ENCODE assay signal across 8 cellular contexts in genomic region chr2:157192445-157193423, GRCh38.
DNase-seq lines count a peak whose midpoint lies in the region; ATAC-seq and TF ChIP-seq lines count a peak whose summit lies in the region.

No MANE protein-coding gene starts in this region.

- H3F3A ChIP-seq in Loucy (ENCODE audit: low read depth) = no peaks in the 10 kb centered on the region

- ATAC-seq in GM18502 (IDR thresholded peaks at IDR 0.05; ENCODE audit: poor library complexity, unreplicated experiment) = peak; percentile 84
- peak; percentile 75 for ATAC-seq in GM21360 (IDR thresholded peaks at IDR 0.05; ENCODE audit: unreplicated experiment)
- ATAC-seq in HG02981 (IDR thresholded peaks at IDR 0.05; ENCODE audit: unreplicated experiment) = peak; percentile 82

- H3K36me3 ChIP-seq in Loucy (ENCODE audit: insufficient read depth, low read length) (no peaks in the 10 kb centered on the region), tibial artery (no peaks in the 10 kb centered on the region)

- H3K4me1 ChIP-seq in Loucy (ENCODE audit: insufficient read depth, low read length, poor library complexity, severe bottlenecking) (peaks cover 7% of the 10 kb centered on the region), tibial artery (no peaks in the 10 kb centered on the region)

- H3K27me3 ChIP-seq in Loucy (ENCODE audit: insufficient read depth, low read length, poor library complexity, severe bottlenecking) = no peaks in the 10 kb centered on the region
- no peaks in the 10 kb centered on the region for H3K27me3 ChIP-seq in tibial artery

- H2AFZ ChIP-seq in Loucy (ENCODE audit: low read length) = peak overlapping the region; percentile 54; the same call in 1 of the 2 replicates

- no peak for DNase-seq in tibial artery
- no peak for DNase-seq in mucosa of gallbladder (ENCODE audit: low spot score)
- no peak for DNase-seq in activated CD4-positive, alpha-beta T cell treated with anti-CD3 and anti-CD28 coated beads, Interleukin-2, amount 50 U/mL, for 4 hours
- DNase-seq in NCI-H524 treated with DMSO at 0.1 percent for 48 hours (lab: John Stamatoyannopoulos, UW) = no peak

- no peak overlapping the region for H3K27ac ChIP-seq in tibial artery

- H3K4me2 ChIP-seq in Loucy (ENCODE audit: low read depth, low read length, poor library complexity, severe bottlenecking) = peak overlapping the region; percentile 2

- H3K79me2 ChIP-seq in Loucy (ENCODE audit: insufficient read depth, low read length) = no peaks in the 10 kb centered on the region

- H4K20me1 ChIP-seq in Loucy (ENCODE audit: insufficient read depth, low read length, poor library complexity, severe bottlenecking) = no peaks in the 10 kb centered on the region

- H3K9ac ChIP-seq in Loucy (ENCODE audit: low read depth, low read length, poor library complexity, severe bottlenecking) = no peak overlapping the region

- H3K4me3 ChIP-seq in Loucy (ENCODE audit: low read length, poor library complexity, severe bottlenecking) = no peak overlapping the region
- no peak overlapping the region for H3K4me3 ChIP-seq in tibial artery

- TF ChIP-seq CTCF in Loucy (conservative IDR thresholded peaks at IDR 0.05; ENCODE audit: low read length) (no peak), tibial artery (IDR thresholded peaks at IDR 0.05) (no peak)

- no peaks in the 10 kb centered on the region for H3K9me2 ChIP-seq in Loucy (replicated peaks; ENCODE audit: low read depth, low read length)

- intact Hi-C loops in tibial artery (cut with DNase I; ENCODE audit: low total_unique reads) = no loop called here

- no peaks in the 10 kb centered on the region for H3K9me3 ChIP-seq in Loucy (ENCODE audit: insufficient read depth, low read depth, low read length)
- no peaks in the 10 kb centered on the region for H3K9me3 ChIP-seq in tibial artery
